Comparison of ENCODE assay signal across 20 cellular contexts in genomic region chr6:15843226-15843625, GRCh38.
"Had no signal": no experiment of that assay in that cellular context is flagged by ENCODE, and none has a peak within 500 bp of the region (broad histone marks: within the 10 kb centered on the region; RNA-seq: fewer than 3 reads in every experiment).

No MANE protein-coding gene starts in this region.

- H3K27ac ChIP-seq: colonic mucosa, foreskin keratinocyte, spleen, testis, tibial nerve, upper lobe of right lung had no signal

- DNase-seq: colonic mucosa; dermis blood vessel endothelial cell; foreskin keratinocyte; heart right ventricle; hypothalamus; mesenchymal stem cell; midbrain; posterior cingulate gyrus; spleen; stimulated activated CD4-positive, alpha-beta T cell treated with anti-CD3 and anti-CD28 coated beads, Interleukin-15, amount 100 ng/mL, for 24 hours; stimulated activated CD4-positive, alpha-beta T cell treated with anti-CD3 and anti-CD28 coated beads, Interleukin-1b, Interleukin-23, amount 100 ng/mL, for 48 hours; stimulated activated CD4-positive, alpha-beta T cell treated with anti-CD3 and anti-CD28 coated beads, Interleukin-4, amount 100 ng/mL, for 24 hours; testis; upper lobe of right lung had no signal

- H3K9me3 ChIP-seq: colonic mucosa, heart right ventricle, spleen, testis, tibial nerve, upper lobe of right lung had no signal

- H3K9me3 Mint-ChIP-seq: natural killer cell treated with Interleukin-12 subunit alpha and Interleukin-12 subunit beta and Interleukin-15 and Interleukin-18, amount 100 ng/mL, for 72 hours; stimulated activated memory B cell treated with anti-CD40 and anti-IgM and Interleukin-4, amounts not matched to agents 10 μg/mL and 1 μg/mL and 100 μg/mL, for 72 hours; stimulated activated naive CD8-positive, alpha-beta T cell treated with anti-CD3 and anti-CD28 coated beads, Interleukin-15, Interleukin-2, amounts not matched to agents 100 ng/mL and 50 ng/mL, for 24 hours had no signal

- H3K4me1 Mint-ChIP-seq: stimulated activated memory B cell treated with anti-CD40 and anti-IgM and Interleukin-4, amounts not matched to agents 10 μg/mL and 1 μg/mL and 100 μg/mL, for 72 hours had no signal

- H3K36me3 Mint-ChIP-seq: natural killer cell treated with Interleukin-12 subunit alpha and Interleukin-12 subunit beta and Interleukin-15 and Interleukin-18, amount 100 ng/mL, for 72 hours; stimulated activated memory B cell treated with anti-CD40 and anti-IgM and Interleukin-4, amounts not matched to agents 10 μg/mL and 1 μg/mL and 100 μg/mL, for 72 hours had no signal

- H3K36me3 ChIP-seq: colonic mucosa, heart right ventricle, spleen, tibial nerve, upper lobe of right lung had no signal

- H3K27me3 ChIP-seq: colonic mucosa, heart right ventricle, spleen, testis, tibial nerve, upper lobe of right lung had no signal

- H3K4me3 Mint-ChIP-seq: natural killer cell treated with Interleukin-12 subunit alpha and Interleukin-12 subunit beta and Interleukin-15 and Interleukin-18, amount 100 ng/mL, for 72 hours; stimulated activated memory B cell treated with anti-CD40 and anti-IgM and Interleukin-4, amounts not matched to agents 10 μg/mL and 1 μg/mL and 100 μg/mL, for 72 hours; stimulated activated naive CD8-positive, alpha-beta T cell treated with anti-CD3 and anti-CD28 coated beads, Interleukin-15, Interleukin-2, amounts not matched to agents 100 ng/mL and 50 ng/mL, for 24 hours had no signal

- H3K27me3 Mint-ChIP-seq: stimulated activated memory B cell treated with anti-CD40 and anti-IgM and Interleukin-4, amounts not matched to agents 10 μg/mL and 1 μg/mL and 100 μg/mL, for 72 hours had no signal

- H3K27ac Mint-ChIP-seq: natural killer cell treated with Interleukin-12 subunit alpha and Interleukin-12 subunit beta and Interleukin-15 and Interleukin-18, amount 100 ng/mL, for 72 hours; stimulated activated memory B cell treated with anti-CD40 and anti-IgM and Interleukin-4, amounts not matched to agents 10 μg/mL and 1 μg/mL and 100 μg/mL, for 72 hours; stimulated activated naive CD8-positive, alpha-beta T cell treated with anti-CD3 and anti-CD28 coated beads, Interleukin-15, Interleukin-2, amounts not matched to agents 100 ng/mL and 50 ng/mL, for 24 hours had no signal

- FAIRE-seq: islet of Langerhans had no signal

- H3K4me1 ChIP-seq: colonic mucosa, foreskin keratinocyte, spleen, testis, upper lobe of right lung had no signal

- H3K4me3 ChIP-seq: colonic mucosa, heart right ventricle, lung, spleen, testis, tibial nerve, upper lobe of right lung had no signal

- ATAC-seq: foreskin keratinocyte; natural killer cell treated with Interleukin-12 subunit alpha and Interleukin-12 subunit beta and Interleukin-15 and Interleukin-18, amount 100 ng/mL, for 72 hours; stimulated activated memory B cell treated with anti-CD40 and anti-IgM and Interleukin-4, amounts not matched to agents 10 μg/mL and 1 μg/mL and 100 μg/mL, for 72 hours had no signal
